ENCODE assay signal across 2 cellular contexts in genomic region chr1:78040484-78041089, GRCh38.
A peak's percentile ranks its signal among the peaks of the same experiment; 100 is the strongest.
TF ChIP-seq lines count a peak whose summit lies in the region.

No MANE protein-coding gene starts in this region.

TF ChIP-seq in K562, 482 proteins besides CTCF, POLR2A, EP300 and RAD21:
- TF ChIP-seq L3MBTL2 (IDR thresholded peaks at IDR 0.05), result peak; percentile 79
- no peak for TF ChIP-seq SFPQ (IDR thresholded peaks at IDR 0.05; ENCODE audit: low read depth, low read length)
- no peak for TF ChIP-seq FOXK2 (conservative IDR thresholded peaks at IDR 0.05 in 1 of 2, IDR thresholded peaks at IDR 0.05 in 1 of 2; ENCODE audit: low read depth in 2 of 2)
- TF ChIP-seq SRSF7 (optimal IDR thresholded peaks at IDR 0.05; ENCODE audit: low read depth, low read length), result no peak
- TF ChIP-seq MGA (IDR thresholded peaks at IDR 0.05), result peak; percentile 49

TF ChIP-seq in WTC11, 78 proteins besides CTCF, POLR2A, EP300 and RAD21:
- TF ChIP-seq ERG (CRISPR knock-in tag; IDR thresholded peaks at IDR 0.05) (no peak), FOXP4 (CRISPR knock-in tag; IDR thresholded peaks at IDR 0.05) (no peak), ZNF512 (CRISPR knock-in tag; IDR thresholded peaks at IDR 0.05; ENCODE audit: borderline replicate concordance) (no peak), AFF4 (CRISPR knock-in tag; IDR thresholded peaks at IDR 0.05; ENCODE audit: borderline replicate concordance) (no peak), MXD4 (CRISPR knock-in tag; IDR thresholded peaks at IDR 0.05; ENCODE audit: borderline replicate concordance) (no peak), ZMAT4 (CRISPR knock-in tag; IDR thresholded peaks at IDR 0.05) (no peak), ZNF219 (CRISPR knock-in tag; IDR thresholded peaks at IDR 0.05; ENCODE audit: borderline replicate concordance) (no peak), ZNF425 (CRISPR knock-in tag; conservative IDR thresholded peaks at IDR 0.05) (no peak), ZNF281 (CRISPR knock-in tag; IDR thresholded peaks at IDR 0.05) (no peak), IRF1 (CRISPR knock-in tag; IDR thresholded peaks at IDR 0.05) (no peak), OVOL2 (CRISPR knock-in tag; IDR thresholded peaks at IDR 0.05; ENCODE audit: borderline replicate concordance) (no peak), E2F4 (CRISPR knock-in tag; IDR thresholded peaks at IDR 0.05; ENCODE audit: borderline replicate concordance, low read depth) (no peak)
